In the genomic region with DNA sequence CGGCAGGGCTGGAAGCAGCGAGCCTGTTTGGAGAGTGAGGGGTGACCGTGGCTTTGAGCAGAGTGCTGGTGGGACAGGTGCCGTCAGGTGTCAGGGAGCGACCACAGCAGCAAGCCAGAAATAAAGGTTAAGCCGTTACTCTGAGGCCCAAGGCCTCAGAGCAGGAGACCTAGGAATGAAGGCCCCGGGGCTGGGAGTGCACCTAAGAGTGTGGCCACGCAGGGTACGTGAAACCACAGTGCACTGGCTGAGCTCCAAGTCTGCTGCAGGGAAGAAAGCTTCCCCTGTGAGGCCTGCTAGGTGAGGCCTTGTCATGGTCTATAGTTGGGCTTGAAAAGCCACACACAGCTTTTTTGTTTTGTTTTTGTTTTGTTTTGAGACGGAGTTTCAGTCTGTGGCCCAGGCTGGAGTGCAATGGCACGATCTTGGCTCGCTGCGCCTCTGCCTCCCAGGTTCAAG, we compare ENCODE assay signal across 10 cellular contexts. TPM values are rescaled to one million over a fixed set of nuclear protein-coding genes. Genes with fewer than 3 reads are reported as not detected.
DNase-seq lines count a peak whose midpoint lies in the region; ATAC-seq and TF ChIP-seq lines count a peak whose summit lies in the region.
"Had no signal": no experiment of that assay in that cellular context is flagged by ENCODE, and none has a peak within 500 bp of the region (broad histone marks: within the 10 kb centered on the region; RNA-seq: fewer than 3 reads in every experiment).

No MANE protein-coding gene starts in this region.

- ATAC-seq in activated naive CD4-positive, alpha-beta T cell treated with anti-CD3 and anti-CD28 coated beads, Interleukin-2, amount 50 U/mL, for 72 hours: peak; percentile 82 to 97

- peak overlapping the region; percentile 50 to 84 for H3K27ac Mint-ChIP-seq in activated naive CD4-positive, alpha-beta T cell treated with anti-CD3 and anti-CD28 coated beads, Interleukin-2, amount 50 U/mL, for 72 hours

- peaks cover 23 to 32% of the 10 kb centered on the region in 2 donors for H3K36me3 Mint-ChIP-seq in activated naive CD4-positive, alpha-beta T cell treated with anti-CD3 and anti-CD28 coated beads, Interleukin-2, amount 50 U/mL, for 72 hours

- DNase-seq in GM10266 (ENCODE audit: extremely low spot score) (peak; percentile 71), SW480 (ENCODE audit: low spot score) (peak; percentile 36), NCI-H1105 treated with DMSO at 0.1 percent for 48 hours (lab: John Stamatoyannopoulos, UW) (no peak), NCI-H82 (lab: John Stamatoyannopoulos, UW) (no peak), GM13977 (ENCODE audit: low spot score) (no peak), HCEC 1CT (no peak)
- DNase-seq in activated naive CD4-positive, alpha-beta T cell treated with anti-CD3 and anti-CD28 coated beads, Interleukin-2, amount 50 U/mL, for 72 hours (ENCODE audit: low spot score in 2 of 2): peak; percentile 78 to 82
- peak; percentile 47 for DNase-seq in stimulated activated CD4-positive, alpha-beta T cell treated with anti-CD3 and anti-CD28 coated beads, Interleukin-12 subunit alpha, Interleukin-12 subunit beta, amount 100 ng/mL, for 4 hours

- no peak for TF ChIP-seq CTCF in GM10266 (IDR thresholded peaks at IDR 0.05; ENCODE audit: control insufficient read depth, insufficient read depth, low read depth, missing control alignments)
- no peak for TF ChIP-seq CTCF in GM13977 (IDR thresholded peaks at IDR 0.05; ENCODE audit: extremely low read depth, insufficient read depth, missing control alignments)

- peaks cover 4 to 5% of the 10 kb centered on the region in 2 donors for H3K9me3 Mint-ChIP-seq in activated naive CD4-positive, alpha-beta T cell treated with anti-CD3 and anti-CD28 coated beads, Interleukin-2, amount 50 U/mL, for 72 hours

- in situ Hi-C loops in GM13977 (cut with MboI; ENCODE audit: low pct_unique_long_range_greater_than_20kb, low sequenced_read_pairs, unreplicated experiment): no loop called here

RNA-seq across cellular contexts. Expression of a gene that starts 8.7 kb away (rescaled TPM):
- total RNA-seq in activated naive CD4-positive, alpha-beta T cell treated with anti-CD3 and anti-CD28 coated beads, Interleukin-2, amount 50 U/mL, for 72 hours: 10 to 100 TPM; 15.5 to 20.0 TPM

RNA-seq across cellular contexts. Expression of a gene that starts 14.2 kb away (rescaled TPM):
- total RNA-seq in activated naive CD4-positive, alpha-beta T cell treated with anti-CD3 and anti-CD28 coated beads, Interleukin-2, amount 50 U/mL, for 72 hours: under 1 TPM in 1 of 2 donors, not detected in 1; 0.25 TPM
- total RNA-seq: glomerular endothelial cell, skeletal muscle tissue had no signal

Comparison
In these comparisons a context has a peak if more than half of its experiments do, and no peak if none do; other contexts are left out.
1. DNase-seq: peak in GM10266 (single experiment), SW480 (single experiment), activated naive CD4-positive, alpha-beta T cell treated with anti-CD3 and anti-CD28 coated beads, Interleukin-2, amount 50 U/mL, for 72 hours (2 of 2) and stimulated activated CD4-positive, alpha-beta T cell treated with anti-CD3 and anti-CD28 coated beads, Interleukin-12 subunit alpha, Interleukin-12 subunit beta, amount 100 ng/mL, for 4 hours (single experiment); none in NCI-H1105 treated with DMSO at 0.1 percent for 48 hours (single experiment), NCI-H82 (single experiment), GM13977 (single experiment) and HCEC 1CT (single experiment).